1 cellular context compared by ENCODE assay signal in the genomic region with DNA sequence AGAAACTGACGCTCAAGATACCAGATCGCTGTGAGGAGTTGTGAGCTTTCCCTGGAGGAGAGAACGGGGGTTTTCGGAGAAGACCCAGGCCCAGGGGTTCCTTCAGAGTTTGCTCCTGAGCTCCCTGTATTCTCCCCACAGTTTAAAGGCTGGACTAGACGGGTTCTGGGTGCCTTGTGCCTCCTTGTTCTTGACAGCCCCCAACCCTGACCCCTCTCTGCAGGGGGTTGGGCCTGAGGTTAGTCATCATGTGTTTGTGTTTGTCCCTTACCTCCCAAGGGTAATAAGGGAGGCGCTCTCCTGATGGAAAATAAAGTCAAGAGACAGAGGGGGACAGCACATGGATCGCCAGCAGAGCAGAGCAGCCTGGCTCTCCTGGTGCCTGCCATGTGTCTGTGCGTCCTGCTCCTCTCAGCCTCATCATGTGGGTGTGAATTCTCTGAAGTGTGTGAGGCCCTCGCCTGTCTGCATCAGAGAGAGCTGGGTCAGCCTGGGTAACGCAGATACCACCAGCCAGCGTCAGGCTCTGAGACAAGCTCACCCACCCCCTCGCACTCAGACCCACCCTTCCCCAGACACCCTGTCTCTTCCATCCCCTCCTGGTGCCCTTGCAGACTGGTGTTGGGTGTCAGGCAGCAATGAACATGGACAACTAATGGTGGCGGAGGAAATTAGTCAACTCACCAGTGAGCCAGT.
TF ChIP-seq lines count a peak whose summit lies in the region.

No MANE protein-coding gene starts in this region.

TF ChIP-seq in endothelial cell of umbilical vein, 7 proteins besides CTCF, POLR2A, EP300 and RAD21:
- TF ChIP-seq MYC (IDR thresholded peaks at IDR 0.05; ENCODE audit: low read depth, low read length): no peak
- no peak for TF ChIP-seq GATA2 (IDR thresholded peaks at IDR 0.05; ENCODE audit: insufficient read depth, insufficient read length, low read depth, low read length)
- TF ChIP-seq POLR2AphosphoS5 (IDR thresholded peaks at IDR 0.05; ENCODE audit: insufficient read depth, low read depth, low read length): no peak
- no peak for TF ChIP-seq JUN (IDR thresholded peaks at IDR 0.05; ENCODE audit: borderline replicate concordance, insufficient read depth, insufficient read length, low read depth)
- no peak for TF ChIP-seq EZH2 (IDR thresholded peaks at IDR 0.05; ENCODE audit: borderline replicate concordance, low read depth, low read length, severe bottlenecking)
- TF ChIP-seq FOS (IDR thresholded peaks at IDR 0.05; ENCODE audit: borderline replicate concordance, insufficient read depth, low read length): no peak
